8 cellular contexts compared by ENCODE assay signal in the genomic region with DNA sequence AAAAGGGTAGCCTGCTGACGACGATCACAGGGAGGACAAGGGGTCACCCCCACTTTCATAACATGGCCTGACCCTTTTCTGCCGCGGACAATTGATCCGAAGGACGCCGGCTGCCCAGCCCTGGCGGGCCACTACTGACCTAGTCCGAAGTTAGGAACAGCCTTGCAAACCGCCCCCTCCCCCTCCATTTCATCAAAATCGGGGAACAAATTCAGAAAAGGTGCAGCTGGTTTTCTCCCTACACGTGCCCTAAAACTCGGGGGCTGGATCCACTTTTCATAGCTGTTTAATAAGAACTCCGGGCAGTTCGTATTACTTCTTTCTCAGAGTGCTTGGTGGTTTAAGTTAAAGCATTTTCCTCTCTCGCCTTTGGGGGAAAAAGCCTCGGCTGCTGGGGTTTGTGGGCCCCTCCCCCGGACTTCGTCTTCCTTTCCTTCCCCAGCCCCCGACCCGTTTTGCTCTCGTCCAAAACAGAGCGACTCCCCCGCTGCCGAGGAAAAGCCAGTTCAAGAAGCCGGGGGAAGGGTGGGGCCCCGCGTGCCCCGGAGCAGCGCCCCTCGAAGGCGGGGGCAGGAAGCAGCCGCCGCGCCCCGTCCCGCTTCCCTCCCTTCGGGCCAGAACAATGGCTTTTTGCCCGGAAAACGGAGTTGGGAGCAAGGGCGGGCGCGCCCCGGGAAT. TPM values are rescaled to one million over a fixed set of nuclear protein-coding genes. Genes with fewer than 3 reads are reported as not detected.
DNase-seq lines count a peak whose midpoint lies in the region; ATAC-seq lines count a peak whose summit lies in the region.

No MANE protein-coding gene starts in this region.

- peak overlapping the region; percentile 54 for H3K4me3 ChIP-seq in neuron (ENCODE audit: low read length)

- peaks cover 20% of the 10 kb centered on the region for H3K36me3 Mint-ChIP-seq in activated CD8-positive, alpha-beta T cell treated with anti-CD3 and anti-CD28 coated beads, Interleukin-2, amount 10 ng/mL, durations not matched to agents 7 days and 5 days (ENCODE audit: low read depth)

- peaks cover 40% of the 10 kb centered on the region for H3K27me3 Mint-ChIP-seq in activated CD8-positive, alpha-beta T cell treated with anti-CD3 and anti-CD28 coated beads, Interleukin-2, amount 10 ng/mL, durations not matched to agents 7 days and 5 days (ENCODE audit: low read depth)

- peaks cover 29% of the 10 kb centered on the region for H3K36me3 ChIP-seq in neuron (ENCODE audit: insufficient read depth, low read length)

- no peaks in the 10 kb centered on the region for H3K9me3 Mint-ChIP-seq in activated CD8-positive, alpha-beta T cell treated with anti-CD3 and anti-CD28 coated beads, Interleukin-2, amount 10 ng/mL, durations not matched to agents 7 days and 5 days (ENCODE audit: insufficient read depth)

- no peaks in the 10 kb centered on the region for H3K9me3 ChIP-seq in neuron (ENCODE audit: low read length)

- peak overlapping the region; percentile 74 for H3K4me3 Mint-ChIP-seq in activated CD8-positive, alpha-beta T cell treated with anti-CD3 and anti-CD28 coated beads, Interleukin-2, amount 10 ng/mL, durations not matched to agents 7 days and 5 days

- H3K4me1 Mint-ChIP-seq in activated CD8-positive, alpha-beta T cell treated with anti-CD3 and anti-CD28 coated beads, Interleukin-2, amount 10 ng/mL, durations not matched to agents 7 days and 5 days (ENCODE audit: low read depth), result peaks cover 48% of the 10 kb centered on the region

- no peaks in the 10 kb centered on the region for H3K27me3 ChIP-seq in neuron (ENCODE audit: insufficient read depth, low read length)

- CTCF ChIA-PET in activated CD8-positive, alpha-beta T cell treated with anti-CD3 and anti-CD28 coated beads, Interleukin-2, amount 10 ng/mL, durations not matched to agents 7 days and 5 days (lab: Charles Lee), result interaction anchor here (0.9 to 3.6 kb wide), 6 partner anchors 12 to 231 kb away, joined by 3 to 17 read pairs (median 6); a partner anchor contains a TSS

- peak overlapping the region; percentile 59 for H2AFZ ChIP-seq in neuron (ENCODE audit: low read depth, low read length)

- peaks cover 35% of the 10 kb centered on the region for H3K4me1 ChIP-seq in neuron (ENCODE audit: insufficient read depth, low read length)

- ATAC-seq in GM21360 (IDR thresholded peaks at IDR 0.05; ENCODE audit: unreplicated experiment) (peak; percentile 21), HG03571 (IDR thresholded peaks at IDR 0.05; ENCODE audit: unreplicated experiment) (no peak)
- peak; percentile 56 for ATAC-seq in activated CD8-positive, alpha-beta T cell treated with anti-CD3 and anti-CD28 coated beads, Interleukin-2, amount 10 ng/mL, durations not matched to agents 7 days and 5 days

- DNase-seq in COLO668 (lab: John Stamatoyannopoulos, UW; ENCODE audit: unreplicated experiment) (peak; percentile 55), MV-4-11 (lab: John Stamatoyannopoulos, UW) (peak; percentile 43), foreskin melanocyte (peak; percentile 57)
- DNase-seq in activated CD8-positive, alpha-beta T cell treated with anti-CD3 and anti-CD28 coated beads, Interleukin-2, amount 10 ng/mL, durations not matched to agents 7 days and 5 days, result peak; percentile 58
- DNase-seq in stimulated activated CD8-positive, alpha-beta memory T cell treated with anti-CD3 and anti-CD28 coated beads, Interleukin-4, amount 100 ng/mL, for 48 hours, result no peak

- POLR2A ChIA-PET in activated CD8-positive, alpha-beta T cell treated with anti-CD3 and anti-CD28 coated beads, Interleukin-2, amount 10 ng/mL, durations not matched to agents 7 days and 5 days (lab: Charles Lee), result interaction anchor here (0.9 to 1.1 kb wide), 2 partner anchors 12 to 62 kb away, joined by 3 to 4 read pairs; a partner anchor contains a TSS

- H3K27ac Mint-ChIP-seq in activated CD8-positive, alpha-beta T cell treated with anti-CD3 and anti-CD28 coated beads, Interleukin-2, amount 10 ng/mL, durations not matched to agents 7 days and 5 days, result no peak overlapping the region

RNA-seq across cellular contexts. Expression of a gene that starts 0.6 kb away (rescaled TPM):
- 10 to 100 TPM; 16.2 to 16.5 TPM for total RNA-seq in activated CD8-positive, alpha-beta T cell treated with anti-CD3 and anti-CD28 coated beads, Interleukin-2, amount 10 ng/mL, durations not matched to agents 7 days and 5 days

RNA-seq across cellular contexts. Expression of a gene that starts 19.6 kb away (rescaled TPM):
- 1 to 10 TPM; 8.6 to 9.4 TPM for total RNA-seq in activated CD8-positive, alpha-beta T cell treated with anti-CD3 and anti-CD28 coated beads, Interleukin-2, amount 10 ng/mL, durations not matched to agents 7 days and 5 days

RNA-seq across cellular contexts. Expression of a gene that starts 46.6 kb away (rescaled TPM):
- under 1 TPM in 1 of 2 experiments, not detected in 1; 0.13 TPM for total RNA-seq in activated CD8-positive, alpha-beta T cell treated with anti-CD3 and anti-CD28 coated beads, Interleukin-2, amount 10 ng/mL, durations not matched to agents 7 days and 5 days
